Comparison of ENCODE assay signal across 8 cellular contexts in genomic region chr9:7799234-7799933, GRCh38. TPM values are rescaled to one million over a fixed set of nuclear protein-coding genes. Genes with fewer than 3 reads are reported as not detected.
DNase-seq lines count a peak whose midpoint lies in the region; ATAC-seq and TF ChIP-seq lines count a peak whose summit lies in the region.

TSS of gene DMAC1 (minus strand) at chr9:7799778. CDS start at chr9:7799734, 44 bp downstream.

- peaks cover 0 to under 1% (median 0%) of the 10 kb centered on the region in 5 donors for H3K27me3 Mint-ChIP-seq in naive thymus-derived CD4-positive, alpha-beta T cell
- H3K27me3 Mint-ChIP-seq in stimulated activated naive B cell treated with anti-CD40 and anti-IgM and Interleukin-4, amounts not matched to agents 10 μg/mL and 1 μg/mL and 100 μg/mL, for 72 hours = no peaks in the 10 kb centered on the region

- H3K9me3 ChIP-seq in Peyer's patch (no peaks in the 10 kb centered on the region), fibroblast of lung (ENCODE audit: control insufficient read depth, insufficient read depth, low read depth, low read length) (no peaks in the 10 kb centered on the region)
- no peaks in the 10 kb centered on the region for H3K9me3 ChIP-seq in naive thymus-derived CD4-positive, alpha-beta T cell (ENCODE audit: control insufficient read depth in 2 of 3, low read length in 3 of 3)

- intact Hi-C loops in naive thymus-derived CD4-positive, alpha-beta T cell (cut with micrococcal nuclease) = loop anchor here (1.0 to 5.0 kb wide), 14 partner anchors 43 to 1967 kb away; partner anchors contain the start of genes ERMP1 (in 1 of the 2), KDM4C (in 1 of the 2) and UHRF2 (in 1 of the 2)

- peak; percentile 52 for DNase-seq in DMS114 treated with DMSO at 0.1 percent for 48 hours (lab: John Stamatoyannopoulos, UW; ENCODE audit: unreplicated experiment)
- peak; percentile 22 for DNase-seq in HuH-7.5 (ENCODE audit: low spot score)
- DNase-seq in Peyer's patch = peak; percentile 76 to 89 (median 82)
- peak; percentile 59 for DNase-seq in activated T-helper 1 cell treated with Interleukin-2 at 50 U/mL for 16 hours (ENCODE audit: low read depth)
- DNase-seq in fibroblast of lung (ENCODE audit: low read depth in 2 of 2) = peak; percentile 88
- peak; percentile 50 to 79 (median 72) for DNase-seq in naive thymus-derived CD4-positive, alpha-beta T cell
- peak; percentile 74 for DNase-seq in stimulated activated naive B cell treated with anti-CD40 and anti-IgM and Interleukin-4, amounts not matched to agents 10 μg/mL and 1 μg/mL and 100 μg/mL, for 72 hours

- H3K27ac Mint-ChIP-seq in naive thymus-derived CD4-positive, alpha-beta T cell = peak within 1 kb of the TSS; percentile 90 to 98 (median 93)
- peak within 1 kb of the TSS; percentile 94 for H3K27ac Mint-ChIP-seq in stimulated activated naive B cell treated with anti-CD40 and anti-IgM and Interleukin-4, amounts not matched to agents 10 μg/mL and 1 μg/mL and 100 μg/mL, for 72 hours

- H3K27ac ChIP-seq in Peyer's patch (peak within 1 kb of the TSS; percentile 77 to 94 (median 86)), fibroblast of lung (ENCODE audit: insufficient read depth, low read length) (peak within 1 kb of the TSS; percentile 58)
- peak within 1 kb of the TSS; percentile 88 for H3K27ac ChIP-seq in naive thymus-derived CD4-positive, alpha-beta T cell (ENCODE audit: low read depth, low read length)

- peaks cover 6 to 24% (median 18%) of the 10 kb centered on the region in 5 donors for H3K36me3 Mint-ChIP-seq in naive thymus-derived CD4-positive, alpha-beta T cell
- H3K36me3 Mint-ChIP-seq in stimulated activated naive B cell treated with anti-CD40 and anti-IgM and Interleukin-4, amounts not matched to agents 10 μg/mL and 1 μg/mL and 100 μg/mL, for 72 hours = peaks cover 15 to 18% of the 10 kb centered on the region in 2 donors

- POLR2A ChIA-PET in naive thymus-derived CD4-positive, alpha-beta T cell (lab: Charles Lee) = interaction anchor here (0.9 to 1.1 kb wide), 4 partner anchors 137 to 1049 kb away, joined by 3 to 6 read pairs (median 3); no protein-coding TSS in a partner anchor

- H3K9me3 Mint-ChIP-seq in naive thymus-derived CD4-positive, alpha-beta T cell = no peaks in the 10 kb centered on the region
- H3K9me3 Mint-ChIP-seq in stimulated activated naive B cell treated with anti-CD40 and anti-IgM and Interleukin-4, amounts not matched to agents 10 μg/mL and 1 μg/mL and 100 μg/mL, for 72 hours = no peaks in the 10 kb centered on the region

- TF ChIP-seq CTCF in Peyer's patch (IDR thresholded peaks at IDR 0.05) (no peak), fibroblast of lung (conservative IDR thresholded peaks at IDR 0.05 in 1 of 2, IDR thresholded peaks at IDR 0.05 in 1 of 2; ENCODE audit: low read depth in 1 of 2, low read length in 2 of 2) (no peak)

- TF ChIP-seq POLR2A in Peyer's patch (IDR thresholded peaks at IDR 0.05) = peak in 1 of 2 donors; percentile 33

- H3K27me3 ChIP-seq in Peyer's patch = no peaks in the 10 kb centered on the region
- H3K27me3 ChIP-seq in fibroblast of lung (ENCODE audit: control insufficient read depth, insufficient read depth, low read length) = no peaks in the 10 kb centered on the region
- H3K27me3 ChIP-seq in naive thymus-derived CD4-positive, alpha-beta T cell (ENCODE audit: control insufficient read depth in 2 of 2, insufficient read depth in 2 of 2, low read length in 2 of 2) = no peaks in the 10 kb centered on the region

- peaks cover 7% of the 10 kb centered on the region for H3K79me2 ChIP-seq in fibroblast of lung (ENCODE audit: control insufficient read depth, insufficient read depth, low read length)

- H3K4me3 ChIP-seq in Peyer's patch (peak within 1 kb of the TSS; percentile 72 to 94 (median 80)), fibroblast of lung (replicated peaks in 1 of 4; ENCODE audit: control extremely low read depth in 1 of 4, insufficient read depth in 1 of 4, low read depth in 3 of 4, low read length in 4 of 4) (peak within 1 kb of the TSS; percentile 68 to 96 (median 80))
- peak within 1 kb of the TSS; percentile 96 for H3K4me3 ChIP-seq in naive thymus-derived CD4-positive, alpha-beta T cell (ENCODE audit: low read length)

- H3K4me1 Mint-ChIP-seq in naive thymus-derived CD4-positive, alpha-beta T cell = peaks cover 12 to 62% (median 40%) of the 10 kb centered on the region in 7 donors
- peaks cover 9 to 19% of the 10 kb centered on the region in 2 donors for H3K4me1 Mint-ChIP-seq in stimulated activated naive B cell treated with anti-CD40 and anti-IgM and Interleukin-4, amounts not matched to agents 10 μg/mL and 1 μg/mL and 100 μg/mL, for 72 hours

- no peaks in the 10 kb centered on the region for H4K20me1 ChIP-seq in fibroblast of lung (ENCODE audit: control insufficient read depth, extremely low read depth, insufficient read depth, low read length)

- peak within 1 kb of the TSS; percentile 93 for H3K4me2 ChIP-seq in fibroblast of lung (ENCODE audit: extremely low read depth, insufficient read depth, low read length)

- H3K36me3 ChIP-seq in Peyer's patch = peaks cover 0 to 19% (median 0%) of the 10 kb centered on the region in 3 donors
- no peaks in the 10 kb centered on the region for H3K36me3 ChIP-seq in fibroblast of lung (ENCODE audit: control insufficient read depth, insufficient read depth, low read length)
- H3K36me3 ChIP-seq in naive thymus-derived CD4-positive, alpha-beta T cell (ENCODE audit: control insufficient read depth in 2 of 3, insufficient read depth in 3 of 3, low read length in 3 of 3) = peaks cover 0 to 30% (median 0%) of the 10 kb centered on the region in 3 experiments

- CTCF ChIA-PET in naive thymus-derived CD4-positive, alpha-beta T cell (lab: Charles Lee) = no interaction called here

- H2AFZ ChIP-seq in fibroblast of lung (ENCODE audit: low read length) = peak within 1 kb of the TSS; percentile 92

- peak within 1 kb of the TSS; percentile 91 to 98 (median 95) for H3K4me3 Mint-ChIP-seq in naive thymus-derived CD4-positive, alpha-beta T cell
- peak within 1 kb of the TSS; percentile 91 to 96 for H3K4me3 Mint-ChIP-seq in stimulated activated naive B cell treated with anti-CD40 and anti-IgM and Interleukin-4, amounts not matched to agents 10 μg/mL and 1 μg/mL and 100 μg/mL, for 72 hours

- H3K9ac ChIP-seq in fibroblast of lung (ENCODE audit: insufficient read depth, low read length) = peak within 1 kb of the TSS; percentile 74

- H3K4me1 ChIP-seq in Peyer's patch (peaks cover 0 to 11% (median 3%) of the 10 kb centered on the region in 4 donors), fibroblast of lung (ENCODE audit: control insufficient read depth, extremely low read depth, insufficient read depth, low read length) (no peaks in the 10 kb centered on the region)
- H3K4me1 ChIP-seq in naive thymus-derived CD4-positive, alpha-beta T cell (ENCODE audit: control insufficient read depth in 2 of 2, insufficient read depth in 2 of 2, low read length in 2 of 2) = peaks cover 0 to 8% of the 10 kb centered on the region in 2 donors

- peak; percentile 95 for ATAC-seq in GM21515 (IDR thresholded peaks at IDR 0.05; ENCODE audit: unreplicated experiment)
- ATAC-seq in naive thymus-derived CD4-positive, alpha-beta T cell = peak; percentile 96
- ATAC-seq in stimulated activated naive B cell treated with anti-CD40 and anti-IgM and Interleukin-4, amounts not matched to agents 10 μg/mL and 1 μg/mL and 100 μg/mL, for 72 hours (replicated peaks) = peak; percentile 92 to 95

RNA-seq across cellular contexts. Expression of gene DMAC1, which starts in this region (rescaled TPM):
- 10 to 100 TPM in 2 of 4 donors, 1 to 10 TPM in 2; 7.0 to 16.5 (median 9.8) TPM for total RNA-seq in Peyer's patch
- 6.4 and 8.1 TPM in 2 replicates for total RNA-seq in fibroblast of lung
- 9.2 and 12.6 TPM in 2 replicates for polyA plus RNA-seq in fibroblast of lung
- 51.9 and 56.7 TPM in 2 replicates for polyA plus RNA-seq in fibroblast of lung (2012)
- 4.7 and 6.6 TPM in 2 replicates for polyA minus RNA-seq in fibroblast of lung (ENCODE audit: low replicate concordance)
- total RNA-seq in naive thymus-derived CD4-positive, alpha-beta T cell = 10 to 100 TPM; 17.5 to 54.1 (median 44.3) TPM
- 10 to 100 TPM; 17.9 to 54.9 TPM for polyA plus RNA-seq in naive thymus-derived CD4-positive, alpha-beta T cell

Comparison
In these comparisons a context has a peak if more than half of its experiments do, and no peak if none do; other contexts are left out.
1. Peak in every context shown above with its lines: DNase-seq, ATAC-seq, H3K4me3 ChIP-seq and H3K27ac ChIP-seq.
2. DNase-seq: peak in every context shown above with its lines; median percentile 88 in fibroblast of lung; 82 in Peyer's patch; 74 in stimulated activated naive B cell treated with anti-CD40 and anti-IgM and Interleukin-4, amounts not matched to agents 10 μg/mL and 1 μg/mL and 100 μg/mL, for 72 hours; 72 in naive thymus-derived CD4-positive, alpha-beta T cell; 59 in activated T-helper 1 cell treated with Interleukin-2 at 50 U/mL for 16 hours; 52 in DMS114 treated with DMSO at 0.1 percent for 48 hours; 22 in HuH-7.5.